Comparison of ENCODE assay signal across 8 cellular contexts in the genomic region with DNA sequence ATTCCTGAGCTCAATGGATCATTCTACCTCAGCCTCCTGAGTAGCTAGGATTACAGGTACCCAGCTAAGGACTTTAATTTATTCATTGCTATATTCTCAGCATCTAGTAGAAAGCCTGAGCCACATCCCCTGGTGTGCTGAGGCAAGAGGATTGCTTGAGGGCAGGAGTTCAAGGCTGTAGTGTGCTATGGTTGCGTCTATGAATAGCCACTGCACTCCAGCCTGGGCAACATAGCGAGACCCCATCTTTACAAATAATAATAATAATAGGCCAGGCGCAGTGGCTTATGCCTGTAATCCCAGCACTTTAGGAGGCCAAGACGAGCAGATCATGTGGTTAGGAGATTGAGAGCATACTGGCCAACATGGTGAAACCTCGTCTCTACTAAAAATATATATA.
"Had no signal": no experiment of that assay in that cellular context is flagged by ENCODE, and none has a peak within 500 bp of the region (broad histone marks: within the 10 kb centered on the region; RNA-seq: fewer than 3 reads in every experiment).

No MANE protein-coding gene starts in this region.

- FAIRE-seq: H1, H54, HTR-8/SVneo had no signal

- DNase-seq: H9, HCEC 1CT, HFFc6, KG1 had no signal

- H2AFZ ChIP-seq: GM23338 had no signal

- H3K4me2 ChIP-seq: GM23338 had no signal

- H3K4me3 ChIP-seq: GM23338 had no signal

- ATAC-seq: GM23338 had no signal
